ENCODE assay signal across 9 cellular contexts in the genomic region with DNA sequence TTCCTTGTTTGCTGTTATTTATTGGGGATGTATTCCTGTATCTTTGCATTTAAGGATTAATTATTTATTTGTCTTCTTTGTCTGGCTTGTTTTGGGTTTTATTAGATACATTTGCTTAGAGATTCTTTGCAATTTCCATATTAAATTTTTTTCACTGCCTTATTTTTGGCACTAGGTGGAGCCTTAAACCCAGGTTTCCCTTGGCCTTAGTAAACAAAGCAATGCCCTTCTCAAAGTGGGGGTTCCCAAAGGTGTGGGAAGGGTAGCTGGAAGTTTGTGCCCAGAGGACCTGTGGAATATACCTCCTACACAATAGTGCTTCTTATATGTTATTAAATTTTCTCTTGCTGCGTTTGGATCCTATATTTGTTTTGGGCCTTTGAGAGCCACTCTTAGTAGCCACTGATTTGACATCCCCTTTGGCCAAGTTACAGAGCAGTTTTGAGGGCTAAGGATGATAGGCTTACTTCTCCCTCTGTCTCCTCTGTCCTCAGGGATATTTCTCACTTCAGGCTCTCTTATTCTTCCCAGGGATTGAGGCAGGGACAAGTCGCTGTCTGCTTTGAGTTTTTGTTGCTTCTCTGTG.
DNase-seq lines count a peak whose midpoint lies in the region; ATAC-seq and TF ChIP-seq lines count a peak whose summit lies in the region.
"Had no signal": no experiment of that assay in that cellular context is flagged by ENCODE, and none has a peak within 500 bp of the region (broad histone marks: within the 10 kb centered on the region; RNA-seq: fewer than 3 reads in every experiment).

No MANE protein-coding gene starts in this region.

- no peaks in the 10 kb centered on the region for H3K79me2 ChIP-seq in SU-DHL-6 (ENCODE audit: insufficient read depth, low read length)

- H3K9me3 ChIP-seq in SU-DHL-6 (ENCODE audit: insufficient read depth, low read length), result no peaks in the 10 kb centered on the region
- no peaks in the 10 kb centered on the region for H3K9me3 ChIP-seq in gastroesophageal sphincter
- H3K9me3 ChIP-seq in sigmoid colon, result no peaks in the 10 kb centered on the region
- H3K9me3 ChIP-seq: BLaER1 had no signal

- 47 to 69% methylated on average over 2 of the region's 2 CpGs for WGBS in gastroesophageal sphincter (ENCODE audit: low coverage in 1 of 2), 2 donors
- 61 to 69% methylated on average over 2 of the region's 2 CpGs for WGBS in sigmoid colon, 2 donors

- H3K36me3 ChIP-seq in SU-DHL-6 (ENCODE audit: low read length) (no peaks in the 10 kb centered on the region), gastroesophageal sphincter (no peaks in the 10 kb centered on the region), sigmoid colon (no peaks in the 10 kb centered on the region)
- H3K36me3 ChIP-seq: BLaER1 had no signal

- intact Hi-C loops in sigmoid colon (cut with DNase I), result loop anchor here (1.0 kb wide), 1 partner anchor 213 kb away; no protein-coding TSS in a partner anchor

- no peak for ATAC-seq in gastroesophageal sphincter

- H3F3A ChIP-seq in SU-DHL-6 (ENCODE audit: insufficient read depth), result no peaks in the 10 kb centered on the region

- H3K4me3 ChIP-seq in HL-60 (replicated peaks; ENCODE audit: insufficient read depth, low read length) (no peak overlapping the region), SU-DHL-6 (ENCODE audit: insufficient read depth, low read length, poor library complexity, severe bottlenecking) (no peak overlapping the region), gastroesophageal sphincter (no peak overlapping the region), sigmoid colon (no peak overlapping the region)
- H3K4me3 ChIP-seq: BLaER1 had no signal

- H3K27me3 ChIP-seq in HL-60 (ENCODE audit: insufficient read depth, poor library complexity, severe bottlenecking) (no peaks in the 10 kb centered on the region), SU-DHL-6 (ENCODE audit: low read length) (no peaks in the 10 kb centered on the region), gastroesophageal sphincter (no peaks in the 10 kb centered on the region), sigmoid colon (no peaks in the 10 kb centered on the region)
- H3K27me3 ChIP-seq: BLaER1 had no signal

- TF ChIP-seq CTCF in HL-60 (IDR thresholded peaks at IDR 0.05; ENCODE audit: insufficient read depth, low read length), result peak; percentile 29
- peak; percentile 74 for TF ChIP-seq CTCF in SU-DHL-6 (IDR thresholded peaks at IDR 0.05; ENCODE audit: insufficient read depth, low read length, poor library complexity, severe bottlenecking)
- TF ChIP-seq CTCF in gastroesophageal sphincter (IDR thresholded peaks at IDR 0.05), result peak; percentile 54 to 75 (median 66)
- peak; percentile 38 to 71 (median 66) for TF ChIP-seq CTCF in sigmoid colon (IDR thresholded peaks at IDR 0.05)

- H3K27ac ChIP-seq in HL-60 (replicated peaks) (no peak overlapping the region), SU-DHL-6 (ENCODE audit: low read depth, low read length) (no peak overlapping the region), gastroesophageal sphincter (no peak overlapping the region), sigmoid colon (no peak overlapping the region)
- H3K27ac ChIP-seq: BLaER1 had no signal

- H3K4me1 ChIP-seq in gastroesophageal sphincter (no peaks in the 10 kb centered on the region), sigmoid colon (no peaks in the 10 kb centered on the region)
- H3K4me1 ChIP-seq: BLaER1 had no signal

- no peak overlapping the region for H2AFZ ChIP-seq in SU-DHL-6 (ENCODE audit: low read depth, low read length, severe bottlenecking)

- no peak overlapping the region for H3K4me2 ChIP-seq in SU-DHL-6 (ENCODE audit: low read depth, low read length, poor library complexity, severe bottlenecking)
- H3K4me2 ChIP-seq: BLaER1 had no signal

- no peak for TF ChIP-seq EP300 in gastroesophageal sphincter (IDR thresholded peaks at IDR 0.05)
- no peak for TF ChIP-seq EP300 in sigmoid colon (IDR thresholded peaks at IDR 0.05)

- H4K20me1 ChIP-seq in SU-DHL-6 (ENCODE audit: low read depth, low read length), result no peaks in the 10 kb centered on the region
- H4K20me1 ChIP-seq: BLaER1 had no signal

- no peak overlapping the region for H3K9ac ChIP-seq in SU-DHL-6 (ENCODE audit: low read length)
- H3K9ac ChIP-seq: BLaER1 had no signal

- DNase-seq in NCI-H1092 treated with DMSO at 0.1 percent for 48 hours (lab: John Stamatoyannopoulos, UW) (peak; percentile 7), NCI-H1092 (lab: John Stamatoyannopoulos, UW) (no peak), HL-60 (ENCODE audit: low read depth in 1 of 2, low spot score in 1 of 2) (peak in 1 of 2 experiments; percentile 2), sigmoid colon (no peak), cortex of kidney (lab: John Stamatoyannopoulos, UW) (no peak), epidermal melanocyte (ENCODE audit: insufficient read length, low spot score) (no peak)

- TF ChIP-seq POLR2A in gastroesophageal sphincter (IDR thresholded peaks at IDR 0.05) (no peak), sigmoid colon (IDR thresholded peaks at IDR 0.05) (no peak)

- H3K9me2 ChIP-seq in SU-DHL-6 (replicated peaks; ENCODE audit: insufficient read depth, low read length), result no peaks in the 10 kb centered on the region
